Comparison of ENCODE assay signal across 17 cellular contexts in genomic region chr20:23880426-23880825, GRCh38. TPM values are rescaled to one million over a fixed set of nuclear protein-coding genes. Genes with fewer than 3 reads are reported as not detected.
DNase-seq lines count a peak whose midpoint lies in the region; FAIRE-seq and TF ChIP-seq lines count a peak whose summit lies in the region.
"Had no signal": no experiment of that assay in that cellular context is flagged by ENCODE, and none has a peak within 500 bp of the region (broad histone marks: within the 10 kb centered on the region; RNA-seq: fewer than 3 reads in every experiment).

No MANE protein-coding gene starts in this region.

- intact Hi-C loops in esophagus squamous epithelium (cut with DNase I), result no loop called here
- intact Hi-C loops in uterus (cut with DNase I; ENCODE audit: low total_unique reads), result no loop called here

- H3K9me3 ChIP-seq in esophagus squamous epithelium (no peaks in the 10 kb centered on the region), uterus (no peaks in the 10 kb centered on the region)
- H3K9me3 ChIP-seq: Caco-2, HAP-1, SJSA1 had no signal

- FAIRE-seq in bronchial epithelial cell (lab: Jason Lieb, UNC) (no peak), RCC 7860 (lab: Jason Lieb, UNC) (no peak)
- FAIRE-seq: K562 had no signal

- no peak overlapping the region for H3K27ac ChIP-seq in esophagus squamous epithelium
- H3K27ac ChIP-seq in uterus, result no peak overlapping the region
- H3K27ac ChIP-seq: SJSA1 had no signal

- H3K4me3 ChIP-seq in bronchial epithelial cell (ENCODE audit: low read depth, low read length), result no peak overlapping the region
- no peak overlapping the region for H3K4me3 ChIP-seq in esophagus squamous epithelium
- H3K4me3 ChIP-seq in uterus, result no peak overlapping the region
- H3K4me3 ChIP-seq: HAP-1, K562, SJSA1 had no signal

- no peaks in the 10 kb centered on the region for H3K27me3 ChIP-seq in bronchial epithelial cell (ENCODE audit: control insufficient read depth, insufficient read depth, low read length)
- no peaks in the 10 kb centered on the region for H3K27me3 ChIP-seq in esophagus squamous epithelium
- no peaks in the 10 kb centered on the region for H3K27me3 ChIP-seq in uterus
- H3K27me3 ChIP-seq: SJSA1 had no signal

- 45 to 55% methylated on average over 4 of the region's 4 CpGs for WGBS in esophagus squamous epithelium, 2 donors

- peaks cover 0 to 8% (median 0%) of the 10 kb centered on the region in 3 donors for H3K4me1 ChIP-seq in esophagus squamous epithelium
- no peaks in the 10 kb centered on the region for H3K4me1 ChIP-seq in uterus
- H3K4me1 ChIP-seq: HAP-1 had no signal

- TF ChIP-seq POLR2A in esophagus squamous epithelium (IDR thresholded peaks at IDR 0.05), result no peak
- TF ChIP-seq POLR2A in uterus (IDR thresholded peaks at IDR 0.05), result no peak

- TF ChIP-seq CTCF in bronchial epithelial cell (IDR thresholded peaks at IDR 0.05; ENCODE audit: insufficient read depth, low read length, severe bottlenecking) (no peak), esophagus squamous epithelium (IDR thresholded peaks at IDR 0.05) (no peak), uterus (IDR thresholded peaks at IDR 0.05) (no peak)

- peak; percentile 21 for DNase-seq in M059J (ENCODE audit: low read depth)
- peak; percentile 10 for DNase-seq in bronchial epithelial cell (ENCODE audit: low read depth)
- peak; percentile 17 for DNase-seq in glomerular visceral epithelial cell (ENCODE audit: extremely low spot score)
- DNase-seq in renal cortical epithelial cell (ENCODE audit: low read depth), result peak; percentile 23
- DNase-seq in esophagus squamous epithelium (lab: John Stamatoyannopoulos, UW), result no peak
- no peak for DNase-seq in RCC 7860 (ENCODE audit: low spot score)
- no peak for DNase-seq in uterus
- DNase-seq: ACHN; CD4-positive, CD25-positive, alpha-beta regulatory T cell; NCI-H1417 treated with DMSO at 0.1 percent for 48 hours; NCI-H2029; NCI-H2171 treated with DMSO at 0.1 percent for 48 hours; NCI-H446 treated with DMSO at 0.1 percent for 48 hours had no signal

- no peaks in the 10 kb centered on the region for H3K36me3 ChIP-seq in bronchial epithelial cell (ENCODE audit: control insufficient read depth, insufficient read depth, low read length)
- no peaks in the 10 kb centered on the region for H3K36me3 ChIP-seq in esophagus squamous epithelium
- no peaks in the 10 kb centered on the region for H3K36me3 ChIP-seq in uterus
- H3K36me3 ChIP-seq: HAP-1, SJSA1 had no signal

RNA-seq across cellular contexts. Expression of gene CST5, which starts 0.9 kb away (rescaled TPM):
- total RNA-seq in M059J (2014; rRNA removed; shearing (Covaris generic)), result not detected in 2 replicates
- total RNA-seq in bronchial epithelial cell (not detected in 2 replicates), renal cortical epithelial cell (not detected in 2 replicates), esophagus squamous epithelium (not detected), uterus (not detected)
- total RNA-seq: Caco-2; CD4-positive, CD25-positive, alpha-beta regulatory T cell; K562; SJSA1 had no signal

RNA-seq across cellular contexts. Expression of gene CST2, which starts 53.9 kb away (rescaled TPM):
- total RNA-seq in M059J (2014; rRNA removed; shearing (Covaris generic)), result not detected in 2 replicates
- total RNA-seq in bronchial epithelial cell (not detected in 2 replicates), renal cortical epithelial cell (not detected in 2 replicates), esophagus squamous epithelium (not detected), uterus (not detected)
- total RNA-seq: Caco-2; CD4-positive, CD25-positive, alpha-beta regulatory T cell; K562; SJSA1 had no signal

Comparison
In these comparisons a context has a peak if more than half of its experiments do, and no peak if none do; other contexts are left out.
1. DNase-seq: peak in M059J (single experiment), bronchial epithelial cell (single experiment), glomerular visceral epithelial cell (single experiment) and renal cortical epithelial cell (single experiment); none in esophagus squamous epithelium (single experiment), RCC 7860 (single experiment) and uterus (0 of 2).